Comparison of ENCODE assay signal across 23 cellular contexts in the genomic region with DNA sequence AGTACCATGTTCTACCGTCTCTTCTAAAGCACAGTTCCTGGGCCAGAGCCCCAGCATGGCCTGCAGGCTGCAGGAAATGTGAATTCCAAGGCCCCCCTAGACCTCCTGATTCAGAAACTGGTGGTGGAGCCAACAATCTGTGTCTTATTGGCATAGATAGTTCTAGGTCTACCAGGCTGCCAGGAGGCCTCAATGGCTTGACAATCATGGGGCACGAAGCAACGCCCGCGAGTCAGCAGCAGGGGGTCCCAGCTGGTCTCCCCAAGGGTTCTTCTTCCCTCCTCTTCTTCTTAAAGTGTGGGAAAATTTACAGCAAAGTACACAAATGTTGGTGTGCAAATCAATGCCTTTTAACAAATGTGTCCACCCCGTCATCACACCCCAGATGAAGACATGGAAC. TPM values are rescaled to one million over a fixed set of nuclear protein-coding genes. Genes with fewer than 3 reads are reported as not detected.
"Had no signal": no experiment of that assay in that cellular context is flagged by ENCODE, and none has a peak within 500 bp of the region (broad histone marks: within the 10 kb centered on the region; RNA-seq: fewer than 3 reads in every experiment).

No MANE protein-coding gene starts in this region.

- H3K4me1 ChIP-seq: colonic mucosa, pancreas, uterus had no signal

- H3K27ac ChIP-seq: colonic mucosa, left lung, neutrophil, pancreas, uterus had no signal

- H3K4me2 ChIP-seq: smooth muscle cell had no signal

- H3K9me3 ChIP-seq: colonic mucosa, left lung, neutrophil, pancreas, thoracic aorta, uterus had no signal

- H3K9me3 Mint-ChIP-seq: activated B cell treated with CpG ODN at 0.5 μM for 24 hours; activated CD4-positive, alpha-beta memory T cell treated with anti-CD3 and anti-CD28 coated beads, Interleukin-2, amount 10 ng/mL, durations not matched to agents 7 days and 5 days; natural killer cell had no signal

- H3K27me3 ChIP-seq: colonic mucosa, left lung, pancreas, uterus had no signal

- DNase-seq: activated B cell treated with CpG ODN at 0.5 μM for 24 hours; activated CD4-positive, alpha-beta memory T cell treated with anti-CD3 and anti-CD28 coated beads, Interleukin-2, amount 10 ng/mL, durations not matched to agents 7 days and 5 days; activated CD4-positive, alpha-beta T cell treated with anti-CD3 and anti-CD28 coated beads for 48 hours; activated CD8-positive, alpha-beta memory T cell treated with anti-CD3 and anti-CD28 coated beads, Interleukin-2, amount 10 ng/mL, durations not matched to agents 7 days and 5 days; activated naive CD4-positive, alpha-beta T cell treated with Interleukin-2 at 50 U/mL for 16 hours; central memory CD4-positive, alpha-beta T cell; colonic mucosa; erythroblast; foreskin melanocyte; hypothalamus; natural killer cell; pancreas; stimulated activated CD4-positive, alpha-beta T cell treated with anti-CD3 and anti-CD28 coated beads, Interleukin-4, amount 100 ng/mL, for 1 hour; SW 1271; uterus had no signal

- H3K36me3 ChIP-seq: colonic mucosa, left lung, neutrophil, pancreas, thoracic aorta, uterus had no signal

- H3K4me3 Mint-ChIP-seq: activated B cell treated with CpG ODN at 0.5 μM for 24 hours; activated CD4-positive, alpha-beta memory T cell treated with anti-CD3 and anti-CD28 coated beads, Interleukin-2, amount 10 ng/mL, durations not matched to agents 7 days and 5 days; activated CD8-positive, alpha-beta memory T cell treated with anti-CD3 and anti-CD28 coated beads, Interleukin-2, amount 10 ng/mL, durations not matched to agents 7 days and 5 days; brain; natural killer cell had no signal

- FAIRE-seq: pancreas had no signal

- H3K27ac Mint-ChIP-seq: activated B cell treated with CpG ODN at 0.5 μM for 24 hours; activated CD4-positive, alpha-beta memory T cell treated with anti-CD3 and anti-CD28 coated beads, Interleukin-2, amount 10 ng/mL, durations not matched to agents 7 days and 5 days; activated CD8-positive, alpha-beta memory T cell treated with anti-CD3 and anti-CD28 coated beads, Interleukin-2, amount 10 ng/mL, durations not matched to agents 7 days and 5 days; natural killer cell had no signal

- ATAC-seq: activated CD8-positive, alpha-beta memory T cell treated with anti-CD3 and anti-CD28 coated beads, Interleukin-2, amount 10 ng/mL, durations not matched to agents 7 days and 5 days; left lung; natural killer cell; pancreas; sciatic nerve had no signal

- H3K27me3 Mint-ChIP-seq: activated B cell treated with CpG ODN at 0.5 μM for 24 hours, brain had no signal

- H3K36me3 Mint-ChIP-seq: activated CD8-positive, alpha-beta memory T cell treated with anti-CD3 and anti-CD28 coated beads, Interleukin-2, amount 10 ng/mL, durations not matched to agents 7 days and 5 days; brain; natural killer cell had no signal

- H3K4me3 ChIP-seq: colonic mucosa, left lung, pancreas, smooth muscle cell, thoracic aorta, uterus had no signal

- H3K4me1 Mint-ChIP-seq: activated CD4-positive, alpha-beta memory T cell treated with anti-CD3 and anti-CD28 coated beads, Interleukin-2, amount 10 ng/mL, durations not matched to agents 7 days and 5 days; activated CD8-positive, alpha-beta memory T cell treated with anti-CD3 and anti-CD28 coated beads, Interleukin-2, amount 10 ng/mL, durations not matched to agents 7 days and 5 days; brain; natural killer cell had no signal

RNA-seq across cellular contexts. Expression of gene TNFRSF13B, which starts 37.1 kb away (rescaled TPM):
- total RNA-seq: activated CD4-positive, alpha-beta memory T cell treated with anti-CD3 and anti-CD28 coated beads, Interleukin-2, amount 10 ng/mL, durations not matched to agents 7 days and 5 days; activated CD8-positive, alpha-beta memory T cell treated with anti-CD3 and anti-CD28 coated beads, Interleukin-2, amount 10 ng/mL, durations not matched to agents 7 days and 5 days; mesenteric fat pad; sciatic nerve; smooth muscle cell; thoracic aorta; uterus had no signal
- polyA plus RNA-seq: keratinocyte, pancreas, smooth muscle cell had no signal
